17 cellular contexts compared by ENCODE assay signal in the genomic region with DNA sequence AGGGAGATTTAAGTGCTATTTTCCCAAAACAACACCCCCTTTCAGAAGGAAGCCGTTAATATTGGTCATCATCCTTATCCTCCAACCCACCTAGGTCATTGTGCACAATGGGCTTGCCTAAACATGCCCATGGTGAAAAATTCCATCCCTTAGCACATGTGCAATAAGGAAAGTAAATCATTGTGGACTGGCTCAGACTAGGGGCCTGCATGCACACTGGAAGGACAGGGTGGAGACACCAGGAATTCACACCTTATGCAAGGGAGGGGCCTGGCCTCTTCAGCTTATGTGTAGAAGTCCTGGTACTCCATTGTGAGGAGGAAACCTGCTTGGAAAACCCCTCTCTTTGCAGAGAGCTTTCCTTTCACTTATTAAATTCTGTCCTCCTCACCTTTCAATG.
"Had no signal": no experiment of that assay in that cellular context is flagged by ENCODE, and none has a peak within 500 bp of the region (broad histone marks: within the 10 kb centered on the region; RNA-seq: fewer than 3 reads in every experiment).

No MANE protein-coding gene starts in this region.

- ATAC-seq: activated T-cell treated with anti-CD3 and anti-CD28 coated beads, Interleukin-2, amount 50 U/mL, for 4 hours; natural killer cell treated with Interleukin-12 subunit alpha and Interleukin-12 subunit beta and Interleukin-15 and Interleukin-18, amount 100 ng/mL, for 72 hours; psoas muscle; sciatic nerve; stimulated activated naive B cell treated with anti-CD40 and anti-IgM and Interleukin-4, amounts not matched to agents 10 μg/mL and 1 μg/mL and 100 μg/mL, for 72 hours had no signal

- H3K27me3 ChIP-seq: cardiac muscle cell, spleen, upper lobe of left lung had no signal

- H3K9me3 ChIP-seq: psoas muscle had no signal

- H3K36me3 ChIP-seq: cardiac muscle cell, spleen, upper lobe of left lung had no signal

- H3K4me3 ChIP-seq: cardiac muscle cell, psoas muscle, spleen, upper lobe of left lung had no signal

- H3K4me1 ChIP-seq: psoas muscle, spleen, upper lobe of left lung had no signal

- H3K27ac ChIP-seq: cardiac muscle cell, psoas muscle, spleen, upper lobe of left lung, VCaP had no signal

- DNase-seq: activated CD4-positive, alpha-beta memory T cell treated with anti-CD3 and anti-CD28 coated beads for 36 hours; activated gamma-delta T cell treated with Interleukin-2 at 50 U/mL for 16 hours; activated naive CD8-positive, alpha-beta T cell treated with anti-CD3 and anti-CD28 coated beads, Interleukin-2, amount 10 ng/mL, durations not matched to agents 7 days and 5 days; activated T-cell treated with anti-CD3 and anti-CD28 coated beads, Interleukin-2, amount 50 U/mL, for 4 hours; anterior cingulate cortex; hypothalamus; psoas muscle; spleen; stimulated activated CD4-positive, alpha-beta T cell treated with anti-CD3 and anti-CD28 coated beads, Interleukin-1b, Interleukin-23, amount 100 ng/mL, for 48 hours; stimulated activated naive B cell treated with anti-CD40 and anti-IgM and Interleukin-4, amounts not matched to agents 10 μg/mL and 1 μg/mL and 100 μg/mL, for 72 hours; substantia nigra; T-helper 9 cell; upper lobe of left lung had no signal
